In genomic region chr1:34379911-34380310, GRCh38 we compare ENCODE assay signal across 28 cellular contexts.
"Had no signal": no experiment of that assay in that cellular context is flagged by ENCODE, and none has a peak within 500 bp of the region (broad histone marks: within the 10 kb centered on the region; RNA-seq: fewer than 3 reads in every experiment).

No MANE protein-coding gene starts in this region.

- H3K27me3 ChIP-seq: neural progenitor cell, tibial nerve had no signal

- H3K36me3 ChIP-seq: adrenal gland, breast epithelium, esophagus squamous epithelium, neural progenitor cell, tibial nerve, WERI-Rb-1 had no signal

- H3K4me3 ChIP-seq: adrenal gland, breast epithelium, esophagus squamous epithelium, hepatocyte, neural progenitor cell, tibial nerve had no signal

- H3K4me1 ChIP-seq: adrenal gland, breast epithelium, esophagus squamous epithelium, parathyroid adenoma, tibial nerve had no signal

- H3K9me3 ChIP-seq: adrenal gland, breast epithelium, esophagus squamous epithelium, tibial nerve had no signal

- H3K27ac ChIP-seq: adrenal gland, breast epithelium, esophagus squamous epithelium, hepatocyte, neural progenitor cell, parathyroid adenoma, tibial nerve, WERI-Rb-1 had no signal

- H3K9ac ChIP-seq: neural progenitor cell, parathyroid adenoma had no signal

- DNase-seq: activated CD4-positive, alpha-beta memory T cell treated with anti-CD3 and anti-CD28 coated beads for 36 hours; activated CD4-positive, CD25-positive, alpha-beta regulatory T cell treated with anti-CD3 and anti-CD28 coated beads, Interleukin-2, amount 50 U/mL, for 72 hours; activated CD8-positive, alpha-beta memory T cell treated with anti-CD3 and anti-CD28 coated beads, Interleukin-2, amount 50 U/mL, for 4 hours; activated effector memory CD4-positive, alpha-beta T cell treated with anti-CD3 and anti-CD28 coated beads, Interleukin-2, amount 50 U/mL, for 16 hours; activated naive CD4-positive, alpha-beta T cell treated with anti-CD3 and anti-CD28 coated beads for 36 hours; activated naive CD8-positive, alpha-beta T cell treated with anti-CD3 and anti-CD28 coated beads for 36 hours; activated T-cell treated with anti-CD3 and anti-CD28 coated beads, Interleukin-2, amount 50 U/mL, for 1 hour; adrenal gland; aorta; central memory CD4-positive, alpha-beta T cell; dermis blood vessel endothelial cell; effector CD4-positive, alpha-beta T cell; esophagus squamous epithelium; islet precursor cell; left cardiac atrium; midbrain; naive thymus-derived CD8-positive, alpha-beta T cell; occipital lobe; right cardiac atrium; stimulated activated CD4-positive, alpha-beta T cell treated with anti-CD3 and anti-CD28 coated beads, Interleukin-15, amount 100 ng/mL, for 24 hours; stimulated activated CD4-positive, alpha-beta T cell treated with anti-CD3 and anti-CD28 coated beads, Interleukin-2, amount 100 ng/mL, for 24 hours; stimulated activated naive B cell treated with anti-CD40 and anti-IgM and Interleukin-4, amounts not matched to agents 10 μg/mL and 1 μg/mL and 100 μg/mL, for 72 hours; WERI-Rb-1 had no signal

- ATAC-seq: left cardiac atrium; naive thymus-derived CD8-positive, alpha-beta T cell; right cardiac atrium; stimulated activated naive B cell treated with anti-CD40 and anti-IgM and Interleukin-4, amounts not matched to agents 10 μg/mL and 1 μg/mL and 100 μg/mL, for 72 hours had no signal
